38 cellular contexts compared by ENCODE assay signal in the genomic region with DNA sequence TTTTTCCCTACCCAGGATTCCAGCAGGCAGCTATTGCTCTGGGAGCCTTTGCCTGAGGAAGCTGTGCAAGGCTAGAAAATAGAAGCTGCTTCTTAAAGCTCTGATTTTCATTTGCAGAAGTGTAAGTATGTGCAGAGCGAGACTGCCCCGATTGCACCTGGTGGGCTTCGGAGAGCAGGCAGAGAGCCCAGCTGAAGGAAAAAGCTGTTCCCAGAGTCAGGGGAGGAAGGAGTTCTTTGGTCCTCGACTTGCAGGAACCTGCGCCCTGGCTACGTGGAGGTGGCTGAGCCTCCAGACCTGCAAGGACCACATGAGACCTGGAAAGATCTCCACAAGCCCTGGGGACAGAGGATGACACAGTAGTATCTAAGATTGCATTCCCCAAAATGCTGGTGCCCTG.
"Had no signal": no experiment of that assay in that cellular context is flagged by ENCODE, and none has a peak within 500 bp of the region (broad histone marks: within the 10 kb centered on the region; RNA-seq: fewer than 3 reads in every experiment).

No MANE protein-coding gene starts in this region.

- H3K4me1 ChIP-seq: adrenal gland, breast epithelium, esophagus squamous epithelium, gastroesophageal sphincter had no signal

- H3K27ac ChIP-seq: adrenal gland, breast epithelium, cardiac muscle cell, coronary artery, epithelial cell of prostate, esophagus squamous epithelium, gastroesophageal sphincter, WERI-Rb-1 had no signal

- ATAC-seq: activated CD4-positive, alpha-beta T cell treated with anti-CD3 and anti-CD28 coated beads for 36 hours; activated CD8-positive, alpha-beta memory T cell treated with anti-CD3 and anti-CD28 coated beads, Interleukin-2, amount 10 ng/mL, durations not matched to agents 7 days and 5 days; activated CD8-positive, alpha-beta T cell treated with anti-CD3 and anti-CD28 coated beads, Interleukin-2, amount 10 ng/mL, durations not matched to agents 7 days and 5 days; activated naive CD8-positive, alpha-beta T cell treated with anti-CD3 and anti-CD28 coated beads, Interleukin-2, amount 50 U/mL, for 24 hours; effector memory CD8-positive, alpha-beta T cell; gastroesophageal sphincter; T-helper 17 cell had no signal

- H3K27me3 Mint-ChIP-seq: activated CD4-positive, alpha-beta memory T cell treated with anti-CD3 and anti-CD28 coated beads for 36 hours; activated CD4-positive, alpha-beta T cell treated with anti-CD3 and anti-CD28 coated beads for 36 hours; activated CD4-positive, alpha-beta T cell treated with anti-CD3 and anti-CD28 coated beads, Interleukin-2, amount 10 ng/mL, durations not matched to agents 24 days and 14 days; activated CD8-positive, alpha-beta memory T cell treated with anti-CD3 and anti-CD28 coated beads, Interleukin-2, amount 10 ng/mL, durations not matched to agents 7 days and 5 days; activated naive CD8-positive, alpha-beta T cell treated with anti-CD3 and anti-CD28 coated beads, Interleukin-2, amount 50 U/mL, for 24 hours; central memory CD8-positive, alpha-beta T cell; dendritic cell treated with granulocyte-macrophage colony-stimulating factor and Interleukin-4, amounts not matched to agents 40 ng/mL and 50 ng/mL, for 4 days; effector memory CD8-positive, alpha-beta T cell had no signal

- H3K9me3 Mint-ChIP-seq: activated CD4-positive, alpha-beta memory T cell treated with anti-CD3 and anti-CD28 coated beads for 36 hours; activated CD4-positive, alpha-beta T cell treated with anti-CD3 and anti-CD28 coated beads, Interleukin-2, amount 10 ng/mL, durations not matched to agents 24 days and 14 days; activated naive CD4-positive, alpha-beta T cell treated with anti-CD3 and anti-CD28 coated beads for 36 hours; activated naive CD4-positive, alpha-beta T cell treated with anti-CD3 and anti-CD28 coated beads, Interleukin-2, amount 50 U/mL, for 24 hours; activated naive CD8-positive, alpha-beta T cell treated with anti-CD3 and anti-CD28 coated beads for 36 hours; activated naive CD8-positive, alpha-beta T cell treated with anti-CD3 and anti-CD28 coated beads, Interleukin-2, amount 50 U/mL, for 24 hours; activated T-helper 1 cell treated with anti-CD3 and anti-CD28 coated beads, Interleukin-12 subunit alpha, Interleukin-12 subunit beta, Interleukin-2, Interleukin-4 antibody, amounts not matched to agents 30 ng/mL and 10 ng/mL and 1 ng/mL, durations not matched to agents 14 hours and 24 hours and 36 hours; activated T-helper 2 cell treated with anti-CD3 and anti-CD28 coated beads, Interferon-gamma antibody, Interleukin-2, Interleukin-4, amounts not matched to agents 10 μg/mL and 5 μg/mL and 100 μg/mL, durations not matched to agents 14 hours and 24 hours and 36 hours; central memory CD8-positive, alpha-beta T cell; dendritic cell treated with granulocyte-macrophage colony-stimulating factor and Interleukin-4, amounts not matched to agents 40 ng/mL and 50 ng/mL, for 4 days; effector memory CD8-positive, alpha-beta T cell; T-helper 2 cell treated with Interferon-gamma antibody and Interleukin-4, amounts not matched to agents 5 μg/mL and 100 μg/mL, for 36 hours had no signal

- FAIRE-seq: endothelial cell of umbilical vein had no signal

- H3K36me3 Mint-ChIP-seq: activated CD4-positive, alpha-beta memory T cell treated with anti-CD3 and anti-CD28 coated beads for 36 hours; activated CD8-positive, alpha-beta memory T cell treated with anti-CD3 and anti-CD28 coated beads, Interleukin-2, amount 10 ng/mL, durations not matched to agents 7 days and 5 days; activated naive CD4-positive, alpha-beta T cell treated with anti-CD3 and anti-CD28 coated beads, Interleukin-2, amount 50 U/mL, for 24 hours; activated naive CD8-positive, alpha-beta T cell treated with anti-CD3 and anti-CD28 coated beads for 36 hours; brain had no signal

- H3K4me1 Mint-ChIP-seq: activated CD4-positive, alpha-beta T cell treated with anti-CD3 and anti-CD28 coated beads for 36 hours; activated CD4-positive, alpha-beta T cell treated with anti-CD3 and anti-CD28 coated beads, Interleukin-2, amount 10 ng/mL, durations not matched to agents 24 days and 14 days; activated CD8-positive, alpha-beta memory T cell treated with anti-CD3 and anti-CD28 coated beads, Interleukin-2, amount 10 ng/mL, durations not matched to agents 7 days and 5 days; activated naive CD4-positive, alpha-beta T cell treated with anti-CD3 and anti-CD28 coated beads, Interleukin-2, amount 50 U/mL, for 24 hours; activated naive CD8-positive, alpha-beta T cell treated with anti-CD3 and anti-CD28 coated beads for 36 hours; activated naive CD8-positive, alpha-beta T cell treated with anti-CD3 and anti-CD28 coated beads, Interleukin-2, amount 50 U/mL, for 24 hours; brain; central memory CD8-positive, alpha-beta T cell; T-helper 17 cell had no signal

- H3K9me3 ChIP-seq: adrenal gland, breast epithelium, esophagus squamous epithelium, gastroesophageal sphincter had no signal

- H3K27me3 ChIP-seq: adrenal gland, breast epithelium, cardiac muscle cell, gastroesophageal sphincter had no signal

- DNase-seq: activated CD4-positive, alpha-beta memory T cell treated with anti-CD3 and anti-CD28 coated beads for 36 hours; activated CD4-positive, alpha-beta T cell treated with anti-CD3 and anti-CD28 coated beads for 36 hours; activated CD4-positive, alpha-beta T cell treated with anti-CD3 and anti-CD28 coated beads, Interleukin-2, amount 10 ng/mL, durations not matched to agents 24 days and 14 days; activated CD4-positive, CD25-positive, alpha-beta regulatory T cell; activated CD4-positive, CD25-positive, alpha-beta regulatory T cell treated with anti-CD3 and anti-CD28 coated beads, Interleukin-2, amount 50 U/mL, for 72 hours; activated CD8-positive, alpha-beta memory T cell treated with anti-CD3 and anti-CD28 coated beads, Interleukin-2, amount 10 ng/mL, durations not matched to agents 7 days and 5 days; activated CD8-positive, alpha-beta memory T cell treated with anti-CD3 and anti-CD28 coated beads, Interleukin-2, amount 50 U/mL, for 4 hours; activated CD8-positive, alpha-beta T cell treated with anti-CD3 and anti-CD28 coated beads, Interleukin-2, amount 10 ng/mL, durations not matched to agents 7 days and 5 days; activated effector memory CD4-positive, alpha-beta T cell treated with anti-CD3 and anti-CD28 coated beads, Interleukin-2, amount 50 U/mL, for 16 hours; activated naive CD4-positive, alpha-beta T cell treated with anti-CD3 and anti-CD28 coated beads for 36 hours; activated naive CD8-positive, alpha-beta T cell treated with anti-CD3 and anti-CD28 coated beads for 36 hours; activated naive CD8-positive, alpha-beta T cell treated with anti-CD3 and anti-CD28 coated beads, Interleukin-2, amount 50 U/mL, for 24 hours; activated T-cell treated with anti-CD3 and anti-CD28 coated beads, Interleukin-2, amount 50 U/mL, for 1 hour; activated T-cell treated with anti-CD3 and anti-CD28 coated beads, Interleukin-2, amount 50 U/mL, for 48 hours; adrenal gland; amygdala; aorta; effector CD4-positive, alpha-beta T cell; effector memory CD8-positive, alpha-beta T cell; esophagus squamous epithelium; foreskin melanocyte; T-helper 1 cell; T-helper 17 cell; T1000; WERI-Rb-1 had no signal

- H3K36me3 ChIP-seq: adrenal gland, breast epithelium, cardiac muscle cell, esophagus squamous epithelium, gastroesophageal sphincter, WERI-Rb-1 had no signal

- H3K27ac Mint-ChIP-seq: activated CD4-positive, alpha-beta memory T cell treated with anti-CD3 and anti-CD28 coated beads for 36 hours; activated CD4-positive, alpha-beta T cell treated with anti-CD3 and anti-CD28 coated beads for 36 hours; activated CD4-positive, alpha-beta T cell treated with anti-CD3 and anti-CD28 coated beads, Interleukin-2, amount 10 ng/mL, durations not matched to agents 24 days and 14 days; activated CD8-positive, alpha-beta memory T cell treated with anti-CD3 and anti-CD28 coated beads, Interleukin-2, amount 10 ng/mL, durations not matched to agents 7 days and 5 days; activated CD8-positive, alpha-beta T cell treated with anti-CD3 and anti-CD28 coated beads, Interleukin-2, amount 10 ng/mL, durations not matched to agents 7 days and 5 days; activated naive CD4-positive, alpha-beta T cell treated with anti-CD3 and anti-CD28 coated beads for 36 hours; activated naive CD4-positive, alpha-beta T cell treated with anti-CD3 and anti-CD28 coated beads, Interleukin-2, amount 50 U/mL, for 24 hours; activated naive CD8-positive, alpha-beta T cell treated with anti-CD3 and anti-CD28 coated beads for 36 hours; activated naive CD8-positive, alpha-beta T cell treated with anti-CD3 and anti-CD28 coated beads, Interleukin-2, amount 50 U/mL, for 24 hours; activated T-helper 1 cell treated with anti-CD3 and anti-CD28 coated beads, Interleukin-12 subunit alpha, Interleukin-12 subunit beta, Interleukin-2, Interleukin-4 antibody, amounts not matched to agents 30 ng/mL and 10 ng/mL and 1 ng/mL, durations not matched to agents 14 hours and 24 hours and 36 hours; activated T-helper 2 cell treated with anti-CD3 and anti-CD28 coated beads, Interferon-gamma antibody, Interleukin-2, Interleukin-4, amounts not matched to agents 10 μg/mL and 5 μg/mL and 100 μg/mL, durations not matched to agents 14 hours and 24 hours and 36 hours; brain; dendritic cell treated with granulocyte-macrophage colony-stimulating factor and Interleukin-4, amounts not matched to agents 40 ng/mL and 50 ng/mL, for 4 days; effector memory CD8-positive, alpha-beta T cell; T-helper 17 cell; T-helper 2 cell treated with Interferon-gamma antibody and Interleukin-4, amounts not matched to agents 5 μg/mL and 100 μg/mL, for 36 hours had no signal

- H3K4me3 Mint-ChIP-seq: activated CD4-positive, alpha-beta memory T cell treated with anti-CD3 and anti-CD28 coated beads for 36 hours; activated CD4-positive, alpha-beta T cell treated with anti-CD3 and anti-CD28 coated beads for 36 hours; activated CD4-positive, alpha-beta T cell treated with anti-CD3 and anti-CD28 coated beads, Interleukin-2, amount 10 ng/mL, durations not matched to agents 24 days and 14 days; activated CD8-positive, alpha-beta memory T cell treated with anti-CD3 and anti-CD28 coated beads, Interleukin-2, amount 10 ng/mL, durations not matched to agents 7 days and 5 days; activated CD8-positive, alpha-beta T cell treated with anti-CD3 and anti-CD28 coated beads, Interleukin-2, amount 10 ng/mL, durations not matched to agents 7 days and 5 days; activated naive CD4-positive, alpha-beta T cell treated with anti-CD3 and anti-CD28 coated beads for 36 hours; activated naive CD4-positive, alpha-beta T cell treated with anti-CD3 and anti-CD28 coated beads, Interleukin-2, amount 50 U/mL, for 24 hours; activated naive CD8-positive, alpha-beta T cell treated with anti-CD3 and anti-CD28 coated beads for 36 hours; activated naive CD8-positive, alpha-beta T cell treated with anti-CD3 and anti-CD28 coated beads, Interleukin-2, amount 50 U/mL, for 24 hours; activated T-helper 1 cell treated with anti-CD3 and anti-CD28 coated beads, Interleukin-12 subunit alpha, Interleukin-12 subunit beta, Interleukin-2, Interleukin-4 antibody, amounts not matched to agents 30 ng/mL and 10 ng/mL and 1 ng/mL, durations not matched to agents 14 hours and 24 hours and 36 hours; brain; central memory CD8-positive, alpha-beta T cell; dendritic cell treated with granulocyte-macrophage colony-stimulating factor and Interleukin-4, amounts not matched to agents 40 ng/mL and 50 ng/mL, for 4 days; effector memory CD8-positive, alpha-beta T cell; T-helper 17 cell; T-helper 2 cell treated with Interferon-gamma antibody and Interleukin-4, amounts not matched to agents 5 μg/mL and 100 μg/mL, for 36 hours had no signal

- H3K4me3 ChIP-seq: adrenal gland, breast epithelium, cardiac muscle cell, coronary artery, esophagus squamous epithelium, gastroesophageal sphincter had no signal
